ENCODE assay signal across 4 cellular contexts in genomic region chr9:69799521-69799920, GRCh38. TPM values are rescaled to one million over a fixed set of nuclear protein-coding genes. Genes with fewer than 3 reads are reported as not detected.
"Had no signal": no experiment of that assay in that cellular context is flagged by ENCODE, and none has a peak within 500 bp of the region (broad histone marks: within the 10 kb centered on the region; RNA-seq: fewer than 3 reads in every experiment).

No MANE protein-coding gene starts in this region.

RNA-seq across cellular contexts. Expression of gene CFAP95, which starts 21.1 kb away (rescaled TPM):
- total RNA-seq: LHCN-M2, M059J, MCF 10A, NCI-H460 had no signal
